ENCODE assay signal across 17 cellular contexts in the genomic region with DNA sequence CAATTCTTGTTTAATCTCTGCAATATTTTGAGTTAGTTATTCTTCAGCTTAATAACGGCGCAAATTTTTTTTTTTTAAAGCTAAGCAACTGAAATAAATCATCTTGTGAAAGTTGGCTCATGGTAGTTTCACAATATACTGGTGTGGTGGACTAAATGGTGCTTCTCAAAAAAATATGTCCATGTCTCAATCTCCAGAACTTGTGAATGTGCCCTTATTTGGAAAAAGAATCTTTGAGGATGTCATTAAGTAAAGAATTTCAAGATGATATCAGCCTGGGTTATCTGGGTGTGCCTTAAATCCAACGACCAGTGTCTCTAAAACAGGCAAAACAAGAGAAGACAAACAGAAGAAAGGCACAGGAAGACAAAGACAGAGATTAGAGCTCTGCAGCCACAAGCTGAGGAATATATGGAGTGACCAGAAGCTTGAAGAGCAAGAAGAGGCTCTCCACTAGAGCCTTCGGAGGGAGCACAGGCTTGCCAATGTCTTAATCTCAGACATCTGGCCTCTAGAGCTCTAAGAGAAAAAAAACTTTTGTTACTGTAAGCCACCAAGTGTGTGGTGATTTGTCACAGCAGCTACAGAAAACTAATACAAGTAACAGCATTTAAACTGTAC.
DNase-seq lines count a peak whose midpoint lies in the region; ATAC-seq and TF ChIP-seq lines count a peak whose summit lies in the region.
"Had no signal": no experiment of that assay in that cellular context is flagged by ENCODE, and none has a peak within 500 bp of the region (broad histone marks: within the 10 kb centered on the region; RNA-seq: fewer than 3 reads in every experiment).

No MANE protein-coding gene starts in this region.

- 0 out of 2 replicates have a peak, but pooled peaks cover 3% of the 10 kb centered on the region for H3K27me3 ChIP-seq in SJCRH30
- H3K27me3 ChIP-seq in testis: no peaks in the 10 kb centered on the region

- 81 to 88% methylated on average over 4 of the region's 4 CpGs for WGBS in testis, 2 donors

- ATAC-seq in GM21619 (IDR thresholded peaks at IDR 0.05; ENCODE audit: unreplicated experiment): no peak
- ATAC-seq: activated CD8-positive, alpha-beta T cell treated with anti-CD3 and anti-CD28 coated beads, Interleukin-2, amount 10 ng/mL, durations not matched to agents 7 days and 5 days; HCT116 had no signal

- H3K27ac ChIP-seq in SJCRH30 (no peak overlapping the region), testis (no peak overlapping the region)
- H3K27ac ChIP-seq: WERI-Rb-1 had no signal

- H3K36me3 ChIP-seq in SJCRH30 (no peaks in the 10 kb centered on the region), testis (ENCODE audit: low read depth, missing control alignments) (no peaks in the 10 kb centered on the region)
- H3K36me3 ChIP-seq: WERI-Rb-1 had no signal

- DNase-seq in ELF-1 (ENCODE audit: low read depth, low spot score) (peak; percentile 13), NOMO-1 (lab: John Stamatoyannopoulos, UW; ENCODE audit: unreplicated experiment in 2 of 2) (peak; percentile 75 to 87), epithelial cell of esophagus (ENCODE audit: low read depth) (peak; percentile 11), renal cortical epithelial cell (ENCODE audit: low read depth) (peak; percentile 11), SJCRH30 (no peak), testis (no peak)
- DNase-seq: activated CD8-positive, alpha-beta T cell treated with anti-CD3 and anti-CD28 coated beads, Interleukin-2, amount 10 ng/mL, durations not matched to agents 7 days and 5 days; amniotic stem cell; CD4-positive, alpha-beta memory T cell; KBM-7; NCI-H1436 treated with DMSO at 0.1 percent for 48 hours; NCI-H226; retina; substantia nigra; WERI-Rb-1 had no signal

- H3K4me1 ChIP-seq in SJCRH30 (no peaks in the 10 kb centered on the region), testis (no peaks in the 10 kb centered on the region)

- intact Hi-C loops in testis (cut with DNase I; ENCODE audit: low total_unique reads): no loop called here

- no peak for TF ChIP-seq POLR2A in testis (IDR thresholded peaks at IDR 0.05)

- TF ChIP-seq CTCF in epithelial cell of esophagus (IDR thresholded peaks at IDR 0.05; ENCODE audit: insufficient read depth, low read depth, low read length, missing control alignments) (no peak), testis (IDR thresholded peaks at IDR 0.05) (no peak)

- H3K4me3 ChIP-seq in epithelial cell of esophagus (ENCODE audit: low read length): no peak overlapping the region
- H3K4me3 ChIP-seq in SJCRH30: no peak overlapping the region
- no peak overlapping the region for H3K4me3 ChIP-seq in testis

- no peaks in the 10 kb centered on the region for H3K9me3 ChIP-seq in SJCRH30 (replicated peaks)
- no peaks in the 10 kb centered on the region for H3K9me3 ChIP-seq in testis

Comparison
In these comparisons a context has a peak if more than half of its experiments do, and no peak if none do; other contexts are left out.
1. DNase-seq: peak in ELF-1 (single experiment), NOMO-1 (2 of 2), epithelial cell of esophagus (single experiment) and renal cortical epithelial cell (single experiment); none in SJCRH30 (0 of 2) and testis (single experiment).